Comparison of ENCODE assay signal across 19 cellular contexts in the genomic region with DNA sequence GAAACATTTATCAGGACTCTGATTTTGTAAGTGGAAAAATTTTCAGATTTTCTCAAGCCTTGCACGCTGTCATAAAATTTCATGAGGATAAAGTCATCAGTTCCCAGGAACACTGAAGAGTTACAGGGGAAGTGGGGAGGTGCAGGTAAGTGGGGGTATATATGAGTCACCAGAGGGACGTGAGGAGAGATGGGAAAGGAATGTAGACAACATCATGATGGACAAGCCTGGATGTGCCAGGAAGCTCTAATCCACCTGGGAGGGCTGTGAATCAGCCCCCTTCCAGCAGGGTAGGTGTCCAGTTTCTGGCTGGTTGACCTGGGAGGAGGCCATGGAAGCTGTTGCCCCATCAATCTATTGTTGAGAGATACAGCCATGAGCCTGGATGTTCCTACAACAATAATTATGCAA.
DNase-seq lines count a peak whose midpoint lies in the region; FAIRE-seq and TF ChIP-seq lines count a peak whose summit lies in the region.
"Had no signal": no experiment of that assay in that cellular context is flagged by ENCODE, and none has a peak within 500 bp of the region (broad histone marks: within the 10 kb centered on the region; RNA-seq: fewer than 3 reads in every experiment).

No MANE protein-coding gene starts in this region.

- no peak overlapping the region for H3K27ac ChIP-seq in breast epithelium
- H3K27ac ChIP-seq in hepatocyte = no peak overlapping the region
- H3K27ac ChIP-seq: 22Rv1, left ventricle myocardium inferior, right lobe of liver, upper lobe of right lung had no signal

- no peak overlapping the region for H3K4me2 ChIP-seq in hepatocyte

- peak; percentile 99 for DNase-seq in MCF 10A (ENCODE audit: unreplicated experiment)
- DNase-seq in breast epithelium (ENCODE audit: low spot score in 2 of 2) = no peak
- peak; percentile 49 for DNase-seq in SW480 (ENCODE audit: low spot score)
- peak; percentile 15 for DNase-seq in hepatocyte (ENCODE audit: low spot score)
- DNase-seq in ACHN = no peak
- DNase-seq in G401 (ENCODE audit: low spot score) = no peak
- no peak for DNase-seq in D721Med (ENCODE audit: insufficient read length, low spot score)
- DNase-seq in NCI-H2081 treated with DMSO at 0.1 percent for 48 hours (lab: John Stamatoyannopoulos, UW) = no peak
- DNase-seq: CD8-positive, alpha-beta memory T cell; GDM1; left ventricle myocardium inferior; naive thymus-derived CD8-positive, alpha-beta T cell; NCI-H1436; right lobe of liver; stimulated activated naive CD4-positive, alpha-beta T cell; upper lobe of right lung had no signal

- peaks cover 20% of the 10 kb centered on the region for H3K4me1 Mint-ChIP-seq in MCF 10A (ENCODE audit: insufficient read depth, unreplicated experiment)
- H3K4me1 Mint-ChIP-seq: CD8-positive, alpha-beta memory T cell; naive thymus-derived CD8-positive, alpha-beta T cell had no signal

- peak overlapping the region; percentile 26 for H3K27ac Mint-ChIP-seq in MCF 10A (ENCODE audit: low read depth, unreplicated experiment)
- H3K27ac Mint-ChIP-seq: activated naive CD8-positive, alpha-beta T cell; CD8-positive, alpha-beta memory T cell; naive thymus-derived CD8-positive, alpha-beta T cell had no signal

- H3K9me3 ChIP-seq in breast epithelium (no peaks in the 10 kb centered on the region), hepatocyte (ENCODE audit: low read depth) (no peaks in the 10 kb centered on the region)
- H3K9me3 ChIP-seq: left ventricle myocardium inferior, right lobe of liver, upper lobe of right lung had no signal

- no peak overlapping the region for H2AFZ ChIP-seq in hepatocyte

- POLR2A ChIA-PET in MCF 10A (lab: Yijun Ruan, JAX) = interaction anchor here (0.7 to 2.7 kb wide), 20 partner anchors 13 to 191 kb away, joined by 3 to 17 read pairs (median 4); no protein-coding TSS in a partner anchor

- H3K27me3 Mint-ChIP-seq in MCF 10A (ENCODE audit: insufficient read depth, unreplicated experiment) = no peaks in the 10 kb centered on the region

- no peaks in the 10 kb centered on the region for H3K36me3 Mint-ChIP-seq in MCF 10A (ENCODE audit: insufficient read depth, unreplicated experiment)
- H3K36me3 Mint-ChIP-seq: activated naive CD8-positive, alpha-beta T cell; CD8-positive, alpha-beta memory T cell; naive thymus-derived CD8-positive, alpha-beta T cell had no signal

- TF ChIP-seq POLR2A in breast epithelium (IDR thresholded peaks at IDR 0.05) = no peak

- CTCF ChIA-PET in MCF 10A (lab: Yijun Ruan, JAX) = interaction anchor here (0.5 to 2.7 kb wide), 12 partner anchors 13 to 356 kb away, joined by 3 to 12 read pairs (median 4); no protein-coding TSS in a partner anchor

- no peak overlapping the region for H3K4me3 ChIP-seq in breast epithelium
- no peak overlapping the region for H3K4me3 ChIP-seq in hepatocyte
- H3K4me3 ChIP-seq: left ventricle myocardium inferior, right lobe of liver, upper lobe of right lung had no signal

- no peak for TF ChIP-seq CTCF in MCF 10A (IDR thresholded peaks at IDR 0.05; ENCODE audit: unreplicated experiment)
- no peak for TF ChIP-seq CTCF in breast epithelium (IDR thresholded peaks at IDR 0.05)
- no peak for TF ChIP-seq CTCF in hepatocyte (IDR thresholded peaks at IDR 0.05; ENCODE audit: poor library complexity)
- no peak for TF ChIP-seq CTCF in D721Med (IDR thresholded peaks at IDR 0.05; ENCODE audit: insufficient read depth, missing control alignments)

- H3K9me2 ChIP-seq in hepatocyte (replicated peaks; ENCODE audit: insufficient read depth) = no peaks in the 10 kb centered on the region

- H3K4me1 ChIP-seq in breast epithelium = no peaks in the 10 kb centered on the region
- H3K4me1 ChIP-seq in hepatocyte (ENCODE audit: insufficient read depth) = no peaks in the 10 kb centered on the region
- H3K4me1 ChIP-seq: left ventricle myocardium inferior, right lobe of liver, upper lobe of right lung had no signal

- H3K9me3 Mint-ChIP-seq in MCF 10A (ENCODE audit: unreplicated experiment) = no peaks in the 10 kb centered on the region

- in situ Hi-C loops in ACHN (cut with HindIII; ENCODE audit: low pct_ligation_motif_present, low pct_unique_long_range_greater_than_20kb, low sequenced_read_pairs) (no loop called here), G401 (cut with HindIII; ENCODE audit: low sequenced_read_pairs) (no loop called here)

- H3K27me3 ChIP-seq in breast epithelium = no peaks in the 10 kb centered on the region
- H3K27me3 ChIP-seq in hepatocyte = no peaks in the 10 kb centered on the region
- H3K27me3 ChIP-seq: right lobe of liver, upper lobe of right lung had no signal

- H4K20me1 ChIP-seq in hepatocyte (ENCODE audit: insufficient read depth, poor library complexity, severe bottlenecking) = no peaks in the 10 kb centered on the region

- H3K4me3 Mint-ChIP-seq in MCF 10A (ENCODE audit: unreplicated experiment) = no peak overlapping the region
- H3K4me3 Mint-ChIP-seq: activated naive CD8-positive, alpha-beta T cell; CD8-positive, alpha-beta memory T cell; naive thymus-derived CD8-positive, alpha-beta T cell had no signal

- no peaks in the 10 kb centered on the region for H3K79me2 ChIP-seq in hepatocyte

- WGBS in hepatocyte (ENCODE audit: low lambda C conversion rate, missing lambda C conversion rate) = 68% methylated on average over 2 of the region's 2 CpGs

- H3K36me3 ChIP-seq in breast epithelium (no peaks in the 10 kb centered on the region), hepatocyte (replicated peaks; ENCODE audit: insufficient read depth, low read depth) (no peaks in the 10 kb centered on the region)
- H3K36me3 ChIP-seq: left ventricle myocardium inferior, right lobe of liver, upper lobe of right lung had no signal

- no peak for FAIRE-seq in D721Med (lab: Jason Lieb, UNC)
- FAIRE-seq: endothelial cell of umbilical vein had no signal

- intact Hi-C loops in MCF 10A (cut with micrococcal nuclease) (no loop called here), breast epithelium (cut with DNase I; ENCODE audit: low total_unique reads) (no loop called here)

- BruUV-seq in MCF 10A (replicated peaks; lab: Mats Ljungman, UMichigan) = no TSS peak

Comparison
In these comparisons a context has a peak if more than half of its experiments do, and no peak if none do; other contexts are left out.
1. DNase-seq: peak in MCF 10A (single experiment), SW480 (single experiment) and hepatocyte (single experiment); none in breast epithelium (0 of 2), ACHN (single experiment), G401 (single experiment), D721Med (single experiment) and NCI-H2081 treated with DMSO at 0.1 percent for 48 hours (single experiment).